24 cellular contexts compared by ENCODE assay signal in the genomic region with DNA sequence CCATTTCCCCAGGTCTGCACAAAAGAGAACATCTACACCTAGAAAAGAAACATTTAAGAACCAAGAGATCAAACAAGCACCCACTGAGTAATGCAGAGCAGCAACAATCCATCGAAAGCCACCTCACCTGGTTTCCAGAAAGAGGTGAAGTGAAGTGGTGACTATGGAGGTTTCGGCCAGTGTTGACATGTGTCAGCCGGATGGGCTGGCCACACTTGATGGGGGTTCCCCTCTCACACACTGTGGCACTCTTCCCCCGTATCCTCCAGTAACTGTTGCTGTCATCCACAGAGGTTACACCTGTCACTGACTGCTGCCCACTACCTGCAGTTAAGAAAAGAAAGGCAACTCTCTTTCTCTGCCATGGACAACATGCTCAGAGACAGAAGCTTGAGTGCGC. TPM values are rescaled to one million over a fixed set of nuclear protein-coding genes. Genes with fewer than 3 reads are reported as not detected.
DNase-seq lines count a peak whose midpoint lies in the region; ATAC-seq and TF ChIP-seq lines count a peak whose summit lies in the region.
"Had no signal": no experiment of that assay in that cellular context is flagged by ENCODE, and none has a peak within 500 bp of the region (broad histone marks: within the 10 kb centered on the region; RNA-seq: fewer than 3 reads in every experiment).

No MANE protein-coding gene starts in this region.

- no peak overlapping the region for H3K4me3 Mint-ChIP-seq in activated naive CD4-positive, alpha-beta T cell treated with anti-CD3 and anti-CD28 coated beads for 36 hours
- no peak overlapping the region for H3K4me3 Mint-ChIP-seq in endothelial cell (ENCODE audit: unreplicated experiment)
- H3K4me3 Mint-ChIP-seq: B cell, CD14-positive monocyte, H9, HFFc6 had no signal

- CTCF ChIA-PET in activated naive CD4-positive, alpha-beta T cell treated with anti-CD3 and anti-CD28 coated beads for 36 hours (lab: Charles Lee) = no interaction called here
- CTCF ChIA-PET in Panc1 (lab: Charles Lee) = no interaction called here

- TF ChIP-seq CTCF in Panc1 (IDR thresholded peaks at IDR 0.05) (no peak), endothelial cell (IDR thresholded peaks at IDR 0.05; ENCODE audit: unreplicated experiment) (no peak)

- no peak overlapping the region for H3K4me3 ChIP-seq in Panc1 (ENCODE audit: low read depth in 2 of 2, low read length in 2 of 2)
- H3K4me3 ChIP-seq: A549, MG63, Peyer's patch, SJCRH30 had no signal

- no peak for DNase-seq in activated naive CD4-positive, alpha-beta T cell treated with anti-CD3 and anti-CD28 coated beads, Interleukin-2, amount 50 U/mL, for 72 hours (ENCODE audit: low spot score in 2 of 2)
- DNase-seq in activated naive CD4-positive, alpha-beta T cell treated with anti-CD3 and anti-CD28 coated beads for 36 hours = no peak
- DNase-seq in Panc1 (ENCODE audit: low read depth, low spot score) (no peak), endothelial cell (ENCODE audit: low spot score) (no peak), posterior vena cava (ENCODE audit: low spot score) (peak; percentile 17), amniotic stem cell (lab: John Stamatoyannopoulos, UW) (no peak)
- DNase-seq: EL; GF-D8; H9; HFFc6; MG63; NCI-H1092; NCI-H1436; NCI-H187 treated with DMSO at 0.1 percent for 48 hours; NCI-H2227 treated with DMSO at 0.1 percent for 48 hours; NCI-H510A treated with DMSO at 0.1 percent for 48 hours; NCI-H774; NK-92 treated with Interleukin-12 subunit alpha and Interleukin-12 subunit beta, amount 100 ng/mL, for 24 hours; Peyer's patch; SJCRH30 had no signal

- H3K9me3 ChIP-seq in Panc1 (ENCODE audit: control insufficient read depth, insufficient read depth, low read depth, low read length) = no peaks in the 10 kb centered on the region
- H3K9me3 ChIP-seq: A549, Peyer's patch, SJCRH30 had no signal

- in situ Hi-C loops in Panc1 (cut with HindIII; ENCODE audit: low pct_unique_long_range_greater_than_20kb, low sequenced_read_pairs) = no loop called here

- peaks cover 19% of the 10 kb centered on the region for H3K4me1 Mint-ChIP-seq in activated naive CD4-positive, alpha-beta T cell treated with anti-CD3 and anti-CD28 coated beads for 36 hours (ENCODE audit: low read depth)
- H3K4me1 Mint-ChIP-seq in endothelial cell (ENCODE audit: unreplicated experiment) = no peaks in the 10 kb centered on the region
- H3K4me1 Mint-ChIP-seq: H9 had no signal

- no peaks in the 10 kb centered on the region for H3K27me3 ChIP-seq in Panc1 (ENCODE audit: control insufficient read depth, insufficient read depth, low read length)
- H3K27me3 ChIP-seq: MG63, Peyer's patch, SJCRH30 had no signal

- no peak overlapping the region for H3K27ac ChIP-seq in Panc1 (ENCODE audit: low read length)
- H3K27ac ChIP-seq: A549, Peyer's patch, SJCRH30 had no signal

- intact Hi-C loops in activated naive CD4-positive, alpha-beta T cell treated with anti-CD3 and anti-CD28 coated beads for 36 hours (cut with micrococcal nuclease) = no loop called here
- intact Hi-C loops in Panc1 (cut with micrococcal nuclease; ENCODE audit: unreplicated experiment) (no loop called here), posterior vena cava (cut with DNase I) (loop anchor here in 1 of 2 donors (10.0 kb wide), 1 partner anchor 1120 kb away; no protein-coding TSS in a partner anchor)

- BruUV-seq in Panc1 (replicated peaks; lab: Mats Ljungman, UMichigan) = no TSS peak

- H3K36me3 Mint-ChIP-seq in activated naive CD4-positive, alpha-beta T cell treated with anti-CD3 and anti-CD28 coated beads, Interleukin-2, amount 50 U/mL, for 72 hours = peaks cover 5 to 6% of the 10 kb centered on the region in 2 donors
- peaks cover 12% of the 10 kb centered on the region for H3K36me3 Mint-ChIP-seq in activated naive CD4-positive, alpha-beta T cell treated with anti-CD3 and anti-CD28 coated beads for 36 hours (ENCODE audit: low read depth)
- H3K36me3 Mint-ChIP-seq in endothelial cell (ENCODE audit: low read depth, unreplicated experiment) = peaks cover 22% of the 10 kb centered on the region

- POLR2A ChIA-PET in Panc1 (lab: Charles Lee) = no interaction called here

- H3K27ac Mint-ChIP-seq in activated naive CD4-positive, alpha-beta T cell treated with anti-CD3 and anti-CD28 coated beads, Interleukin-2, amount 50 U/mL, for 72 hours = peak overlapping the region in 1 of 2 donors; percentile 19
- H3K27ac Mint-ChIP-seq in activated naive CD4-positive, alpha-beta T cell treated with anti-CD3 and anti-CD28 coated beads for 36 hours = no peak overlapping the region
- peak overlapping the region; percentile 54 for H3K27ac Mint-ChIP-seq in endothelial cell (ENCODE audit: unreplicated experiment)
- H3K27ac Mint-ChIP-seq: B cell, H9, HFFc6 had no signal

- H3K36me3 ChIP-seq in Panc1 (ENCODE audit: control insufficient read depth, insufficient read depth, low read length) = no peaks in the 10 kb centered on the region; the same call in none of the 2 replicates

- H3K4me1 ChIP-seq in Panc1 (ENCODE audit: control insufficient read depth, insufficient read depth, low read length) = no peaks in the 10 kb centered on the region; the same call in 1 of the 2 replicates
- H3K4me1 ChIP-seq: SJCRH30 had no signal

- H3K9me3 Mint-ChIP-seq in activated naive CD4-positive, alpha-beta T cell treated with anti-CD3 and anti-CD28 coated beads, Interleukin-2, amount 50 U/mL, for 72 hours = no peaks in the 10 kb centered on the region
- H3K9me3 Mint-ChIP-seq in activated naive CD4-positive, alpha-beta T cell treated with anti-CD3 and anti-CD28 coated beads for 36 hours = no peaks in the 10 kb centered on the region
- no peaks in the 10 kb centered on the region for H3K9me3 Mint-ChIP-seq in endothelial cell (ENCODE audit: unreplicated experiment)
- H3K9me3 Mint-ChIP-seq: HFFc6 had no signal

- peak; percentile 63 to 79 for ATAC-seq in activated naive CD4-positive, alpha-beta T cell treated with anti-CD3 and anti-CD28 coated beads, Interleukin-2, amount 50 U/mL, for 72 hours
- ATAC-seq in Panc1 (peak; percentile 20; the same call in 1 of the 2 replicates), GM18909 (IDR thresholded peaks at IDR 0.05; ENCODE audit: poor library complexity, unreplicated experiment) (no peak)

- H3K27me3 Mint-ChIP-seq in activated naive CD4-positive, alpha-beta T cell treated with anti-CD3 and anti-CD28 coated beads for 36 hours (ENCODE audit: low read depth) = no peaks in the 10 kb centered on the region
- peaks cover 5% of the 10 kb centered on the region for H3K27me3 Mint-ChIP-seq in endothelial cell (ENCODE audit: unreplicated experiment)
- H3K27me3 Mint-ChIP-seq: B cell had no signal

RNA-seq across cellular contexts. Expression of a gene that starts 6.5 kb away (rescaled TPM):
- total RNA-seq in activated naive CD4-positive, alpha-beta T cell treated with anti-CD3 and anti-CD28 coated beads, Interleukin-2, amount 50 U/mL, for 72 hours = 10 to 100 TPM; 43.5 to 46.2 TPM
- total RNA-seq in activated naive CD4-positive, alpha-beta T cell treated with anti-CD3 and anti-CD28 coated beads for 36 hours = 10 to 100 TPM; 30.3 to 30.9 TPM
- total RNA-seq in Panc1 (2021; ENCODE audit: unreplicated experiment) (72.1 TPM), endothelial cell (ENCODE audit: unreplicated experiment) (52.8 TPM), posterior vena cava (10 to 100 TPM; 30.7 to 33.5 TPM)
- 85.6 TPM for polyA plus RNA-seq in Panc1 (2012; ENCODE audit: insufficient read length)

RNA-seq across cellular contexts. Expression of a gene that starts 6.8 kb away (rescaled TPM):
- total RNA-seq in activated naive CD4-positive, alpha-beta T cell treated with anti-CD3 and anti-CD28 coated beads, Interleukin-2, amount 50 U/mL, for 72 hours = 10 to 100 TPM; 70.0 to 91.8 TPM
- total RNA-seq in activated naive CD4-positive, alpha-beta T cell treated with anti-CD3 and anti-CD28 coated beads for 36 hours = 10 to 100 TPM; 50.8 to 52.1 TPM
- 108 TPM for total RNA-seq in Panc1 (2021; ENCODE audit: unreplicated experiment)
- 88.1 TPM for polyA plus RNA-seq in Panc1 (2012; ENCODE audit: insufficient read length)
- total RNA-seq in endothelial cell (ENCODE audit: unreplicated experiment) = 87.4 TPM
- 10 to 100 TPM; 54.4 to 57.6 TPM for total RNA-seq in posterior vena cava

RNA-seq across cellular contexts. Expression of a gene that starts 10.2 kb away (rescaled TPM):
- total RNA-seq in activated naive CD4-positive, alpha-beta T cell treated with anti-CD3 and anti-CD28 coated beads, Interleukin-2, amount 50 U/mL, for 72 hours = 100 to 1,000 TPM; 155 to 156 TPM
- total RNA-seq in activated naive CD4-positive, alpha-beta T cell treated with anti-CD3 and anti-CD28 coated beads for 36 hours = 10 to 100 TPM; 89.4 to 92.0 TPM
- total RNA-seq in Panc1 (2021; ENCODE audit: unreplicated experiment) (271 TPM), endothelial cell (ENCODE audit: unreplicated experiment) (203 TPM), posterior vena cava (100 to 1,000 TPM; 105 to 120 TPM)
- polyA plus RNA-seq in Panc1 (2012; ENCODE audit: insufficient read length) = 142 TPM

RNA-seq across cellular contexts. Expression of a gene that starts 41.2 kb away (rescaled TPM):
- 10 to 100 TPM; 29.7 to 32.2 TPM for total RNA-seq in activated naive CD4-positive, alpha-beta T cell treated with anti-CD3 and anti-CD28 coated beads, Interleukin-2, amount 50 U/mL, for 72 hours
- 10 to 100 TPM; 15.6 TPM for total RNA-seq in activated naive CD4-positive, alpha-beta T cell treated with anti-CD3 and anti-CD28 coated beads for 36 hours
- total RNA-seq in Panc1 (2021; ENCODE audit: unreplicated experiment) = 17.2 TPM
- polyA plus RNA-seq in Panc1 (2012; ENCODE audit: insufficient read length) = 5.8 TPM
- total RNA-seq in endothelial cell (ENCODE audit: unreplicated experiment) = 25.1 TPM
- total RNA-seq in posterior vena cava = 10 to 100 TPM in 1 of 2 donors, 1 to 10 TPM in 1; 4.7 to 10.1 TPM
- polyA plus RNA-seq: CD14-positive monocyte had no signal

RNA-seq across cellular contexts. Expression of a gene that starts 56.3 kb away (rescaled TPM):
- 100 to 1,000 TPM; 150 to 326 TPM for total RNA-seq in activated naive CD4-positive, alpha-beta T cell treated with anti-CD3 and anti-CD28 coated beads, Interleukin-2, amount 50 U/mL, for 72 hours
- total RNA-seq in activated naive CD4-positive, alpha-beta T cell treated with anti-CD3 and anti-CD28 coated beads for 36 hours = 100 to 1,000 TPM; 210 to 216 TPM
- total RNA-seq in Panc1 (2021; ENCODE audit: unreplicated experiment) (152 TPM), endothelial cell (ENCODE audit: unreplicated experiment) (28.5 TPM), posterior vena cava (1 to 10 TPM; 1.8 to 1.9 TPM)
- 61.1 TPM for polyA plus RNA-seq in Panc1 (2012; ENCODE audit: insufficient read length)
- polyA plus RNA-seq: CD14-positive monocyte had no signal
